ENCODE assay signal across 15 cellular contexts in genomic region chr3:46715507-46716175, GRCh38. TPM values are rescaled to one million over a fixed set of nuclear protein-coding genes. Genes with fewer than 3 reads are reported as not detected.
"Had no signal": no experiment of that assay in that cellular context is flagged by ENCODE, and none has a peak within 500 bp of the region (broad histone marks: within the 10 kb centered on the region; RNA-seq: fewer than 3 reads in every experiment).

No MANE protein-coding gene starts in this region.

- H3K4me1 ChIP-seq: colonic mucosa, gastroesophageal sphincter, lower lobe of right lung, prostate gland, right lobe of liver had no signal

- DNase-seq: activated naive CD4-positive, alpha-beta T cell treated with Interleukin-2 at 50 U/mL for 16 hours; activated naive CD8-positive, alpha-beta T cell treated with anti-CD3 and anti-CD28 coated beads, Interleukin-2, amount 50 U/mL, for 24 hours; activated T-cell treated with anti-CD3 and anti-CD28 coated beads, Interleukin-2, amount 50 U/mL, for 72 hours; colonic mucosa; effector memory CD4-positive, alpha-beta T cell; lower lobe of right lung; midbrain; stimulated activated naive CD8-positive, alpha-beta T cell treated with anti-CD3 and anti-CD28 coated beads, Interleukin-15, amount 100 ng/mL, for 72 hours had no signal

- ATAC-seq: activated CD4-positive, CD25-positive, alpha-beta regulatory T cell treated with anti-CD3 and anti-CD28 coated beads, Interleukin-2, amount 50 U/mL, for 24 hours; activated naive CD8-positive, alpha-beta T cell treated with anti-CD3 and anti-CD28 coated beads, Interleukin-2, amount 50 U/mL, for 24 hours; gastroesophageal sphincter; lower lobe of right lung; right lobe of liver; stimulated activated naive CD8-positive, alpha-beta T cell treated with anti-CD3 and anti-CD28 coated beads, Interleukin-15, amount 100 ng/mL, for 72 hours had no signal

- H3K36me3 ChIP-seq: cardiac muscle cell, colonic mucosa, gastroesophageal sphincter, lower lobe of right lung, prostate gland, right lobe of liver had no signal

- H3K27ac Mint-ChIP-seq: activated naive CD8-positive, alpha-beta T cell treated with anti-CD3 and anti-CD28 coated beads, Interleukin-2, amount 50 U/mL, for 24 hours; T-helper 2 cell treated with Interferon-gamma antibody and Interleukin-4, amounts not matched to agents 5 μg/mL and 100 μg/mL, for 36 hours had no signal

- H3K4me3 ChIP-seq: cardiac muscle cell, colonic mucosa, gastroesophageal sphincter, lower lobe of right lung, prostate gland, right lobe of liver had no signal

- H3K4me1 Mint-ChIP-seq: activated naive CD8-positive, alpha-beta T cell treated with anti-CD3 and anti-CD28 coated beads, Interleukin-2, amount 50 U/mL, for 24 hours; stimulated activated naive CD8-positive, alpha-beta T cell treated with anti-CD3 and anti-CD28 coated beads, Interleukin-15, amount 100 ng/mL, for 72 hours had no signal

- H3K27ac ChIP-seq: cardiac muscle cell, colonic mucosa, gastroesophageal sphincter, lower lobe of right lung, prostate gland, right lobe of liver had no signal

- H3K27me3 ChIP-seq: cardiac muscle cell, right lobe of liver had no signal

- H3K9me3 Mint-ChIP-seq: activated naive CD8-positive, alpha-beta T cell treated with anti-CD3 and anti-CD28 coated beads, Interleukin-2, amount 50 U/mL, for 24 hours; activated T-cell treated with anti-CD3 and anti-CD28 coated beads, Interleukin-2, amount 50 U/mL, for 72 hours; stimulated activated naive CD8-positive, alpha-beta T cell treated with anti-CD3 and anti-CD28 coated beads, Interleukin-15, amount 100 ng/mL, for 72 hours; T-helper 2 cell treated with Interferon-gamma antibody and Interleukin-4, amounts not matched to agents 5 μg/mL and 100 μg/mL, for 36 hours had no signal

- H3K4me3 Mint-ChIP-seq: activated naive CD8-positive, alpha-beta T cell treated with anti-CD3 and anti-CD28 coated beads, Interleukin-2, amount 50 U/mL, for 24 hours; activated T-cell treated with anti-CD3 and anti-CD28 coated beads, Interleukin-2, amount 50 U/mL, for 72 hours; stimulated activated naive CD8-positive, alpha-beta T cell treated with anti-CD3 and anti-CD28 coated beads, Interleukin-15, amount 100 ng/mL, for 72 hours; T-helper 2 cell treated with Interferon-gamma antibody and Interleukin-4, amounts not matched to agents 5 μg/mL and 100 μg/mL, for 36 hours had no signal

- H3K9me3 ChIP-seq: colonic mucosa, gastroesophageal sphincter, lower lobe of right lung, prostate gland, right lobe of liver had no signal

RNA-seq across cellular contexts. Expression of gene PRSS50, which starts 2.0 kb away (rescaled TPM):
- total RNA-seq: colonic mucosa, epithelial cell of proximal tubule had no signal

RNA-seq across cellular contexts. Expression of gene TMIE, which starts 14.4 kb away (rescaled TPM):
- total RNA-seq: epithelial cell of proximal tubule had no signal
